In genomic region chr3:168859574-168859973, GRCh38 we compare ENCODE assay signal across 26 cellular contexts.
"Had no signal": no experiment of that assay in that cellular context is flagged by ENCODE, and none has a peak within 500 bp of the region (broad histone marks: within the 10 kb centered on the region; RNA-seq: fewer than 3 reads in every experiment).

No MANE protein-coding gene starts in this region.

- H3K4me3 ChIP-seq: ascending aorta, Peyer's patch, SJSA1 had no signal

- H3K27me3 ChIP-seq: ascending aorta, Peyer's patch had no signal

- H3K27me3 Mint-ChIP-seq: activated B cell treated with CpG ODN at 0.5 μM for 24 hours; activated CD4-positive, alpha-beta T cell treated with anti-CD3 and anti-CD28 coated beads, Interleukin-2, amount 10 ng/mL, durations not matched to agents 24 days and 14 days; activated CD8-positive, alpha-beta memory T cell treated with anti-CD3 and anti-CD28 coated beads, Interleukin-2, amount 10 ng/mL, durations not matched to agents 7 days and 5 days; activated naive CD4-positive, alpha-beta T cell treated with anti-CD3 and anti-CD28 coated beads, Interleukin-2, amount 50 U/mL, for 24 hours; activated naive CD8-positive, alpha-beta T cell treated with anti-CD3 and anti-CD28 coated beads, Interleukin-2, amount 50 U/mL, for 24 hours; activated T-cell treated with anti-CD3 and anti-CD28 coated beads, Interleukin-2, amount 50 U/mL, for 24 hours; brain had no signal

- H3K27ac ChIP-seq: ascending aorta, RWPE1, SJSA1 had no signal

- H3K9me3 ChIP-seq: ascending aorta, Peyer's patch, SJSA1 had no signal

- H3K27ac Mint-ChIP-seq: activated B cell treated with CpG ODN at 0.5 μM for 24 hours; activated CD4-positive, alpha-beta T cell treated with anti-CD3 and anti-CD28 coated beads, Interleukin-2, amount 10 ng/mL, durations not matched to agents 24 days and 14 days; activated CD8-positive, alpha-beta memory T cell treated with anti-CD3 and anti-CD28 coated beads, Interleukin-2, amount 10 ng/mL, durations not matched to agents 7 days and 5 days; activated naive CD4-positive, alpha-beta T cell treated with anti-CD3 and anti-CD28 coated beads, Interleukin-2, amount 50 U/mL, for 24 hours; activated naive CD8-positive, alpha-beta T cell treated with anti-CD3 and anti-CD28 coated beads, Interleukin-2, amount 50 U/mL, for 24 hours; activated T-cell treated with anti-CD3 and anti-CD28 coated beads, Interleukin-2, amount 50 U/mL, for 24 hours; activated T-helper 1 cell treated with anti-CD3 and anti-CD28 coated beads, Interleukin-12 subunit alpha, Interleukin-12 subunit beta, Interleukin-2, Interleukin-4 antibody, amounts not matched to agents 30 ng/mL and 10 ng/mL and 1 ng/mL, durations not matched to agents 14 hours and 24 hours and 36 hours; T-helper 17 cell had no signal

- H3K4me3 Mint-ChIP-seq: activated B cell treated with CpG ODN at 0.5 μM for 24 hours; activated CD4-positive, alpha-beta T cell treated with anti-CD3 and anti-CD28 coated beads, Interleukin-2, amount 10 ng/mL, durations not matched to agents 24 days and 14 days; activated CD8-positive, alpha-beta memory T cell treated with anti-CD3 and anti-CD28 coated beads, Interleukin-2, amount 10 ng/mL, durations not matched to agents 7 days and 5 days; activated naive CD4-positive, alpha-beta T cell treated with anti-CD3 and anti-CD28 coated beads, Interleukin-2, amount 50 U/mL, for 24 hours; activated naive CD8-positive, alpha-beta T cell treated with anti-CD3 and anti-CD28 coated beads, Interleukin-2, amount 50 U/mL, for 24 hours; activated T-cell treated with anti-CD3 and anti-CD28 coated beads, Interleukin-2, amount 50 U/mL, for 24 hours; activated T-helper 1 cell treated with anti-CD3 and anti-CD28 coated beads, Interleukin-12 subunit alpha, Interleukin-12 subunit beta, Interleukin-2, Interleukin-4 antibody, amounts not matched to agents 30 ng/mL and 10 ng/mL and 1 ng/mL, durations not matched to agents 14 hours and 24 hours and 36 hours; brain; T-helper 17 cell had no signal

- H3K4me1 ChIP-seq: ascending aorta, Peyer's patch, SJSA1 had no signal

- DNase-seq: activated B cell treated with CpG ODN at 0.5 μM for 24 hours; activated CD4-positive, alpha-beta T cell treated with anti-CD3 and anti-CD28 coated beads for 1 hour; activated CD4-positive, alpha-beta T cell treated with anti-CD3 and anti-CD28 coated beads, Interleukin-2, amount 10 ng/mL, durations not matched to agents 24 days and 14 days; activated CD4-positive, alpha-beta T cell treated with anti-CD3 and anti-CD28 coated beads, Interleukin-2, amount 50 U/mL, for 48 hours; activated CD8-positive, alpha-beta memory T cell treated with anti-CD3 and anti-CD28 coated beads, Interleukin-2, amount 10 ng/mL, durations not matched to agents 7 days and 5 days; activated effector memory CD4-positive, alpha-beta T cell treated with Interleukin-2 at 50 U/mL for 16 hours; activated naive CD4-positive, alpha-beta T cell; activated naive CD8-positive, alpha-beta T cell treated with anti-CD3 and anti-CD28 coated beads, Interleukin-2, amount 50 U/mL, for 24 hours; activated T-cell treated with anti-CD3 and anti-CD28 coated beads, Interleukin-2, amount 50 U/mL, for 24 hours; amniotic stem cell; NCI-H1092; NCI-H1417; NCI-H1694 treated with DMSO at 0.1 percent for 48 hours; NCI-H2081; NCI-H446; NCI-H524; Peyer's patch; Right ventricle myocardium superior; T-helper 17 cell; T-helper 9 cell had no signal

- H3K36me3 Mint-ChIP-seq: activated CD8-positive, alpha-beta memory T cell treated with anti-CD3 and anti-CD28 coated beads, Interleukin-2, amount 10 ng/mL, durations not matched to agents 7 days and 5 days; activated naive CD4-positive, alpha-beta T cell treated with anti-CD3 and anti-CD28 coated beads, Interleukin-2, amount 50 U/mL, for 24 hours had no signal

- ATAC-seq: activated CD8-positive, alpha-beta memory T cell treated with anti-CD3 and anti-CD28 coated beads, Interleukin-2, amount 10 ng/mL, durations not matched to agents 7 days and 5 days; activated naive CD8-positive, alpha-beta T cell treated with anti-CD3 and anti-CD28 coated beads, Interleukin-2, amount 50 U/mL, for 24 hours; T-helper 17 cell had no signal

- H3K9me3 Mint-ChIP-seq: activated CD4-positive, alpha-beta T cell treated with anti-CD3 and anti-CD28 coated beads, Interleukin-2, amount 10 ng/mL, durations not matched to agents 24 days and 14 days; activated T-helper 1 cell treated with anti-CD3 and anti-CD28 coated beads, Interleukin-12 subunit alpha, Interleukin-12 subunit beta, Interleukin-2, Interleukin-4 antibody, amounts not matched to agents 30 ng/mL and 10 ng/mL and 1 ng/mL, durations not matched to agents 14 hours and 24 hours and 36 hours had no signal

- H3K4me1 Mint-ChIP-seq: activated B cell treated with CpG ODN at 0.5 μM for 24 hours; activated CD4-positive, alpha-beta T cell treated with anti-CD3 and anti-CD28 coated beads, Interleukin-2, amount 10 ng/mL, durations not matched to agents 24 days and 14 days; activated CD8-positive, alpha-beta memory T cell treated with anti-CD3 and anti-CD28 coated beads, Interleukin-2, amount 10 ng/mL, durations not matched to agents 7 days and 5 days; activated naive CD4-positive, alpha-beta T cell treated with anti-CD3 and anti-CD28 coated beads, Interleukin-2, amount 50 U/mL, for 24 hours; activated naive CD8-positive, alpha-beta T cell treated with anti-CD3 and anti-CD28 coated beads, Interleukin-2, amount 50 U/mL, for 24 hours; T-helper 17 cell had no signal

- H3K36me3 ChIP-seq: ascending aorta, Peyer's patch, SJSA1 had no signal
